Comparison of ENCODE assay signal across 9 cellular contexts in genomic region chr17:75845933-75846700, GRCh38. TPM values are rescaled to one million over a fixed set of nuclear protein-coding genes. Genes with fewer than 3 reads are reported as not detected.
DNase-seq lines count a peak whose midpoint lies in the region; ATAC-seq and TF ChIP-seq lines count a peak whose summit lies in the region.
"Had no signal": no experiment of that assay in that cellular context is flagged by ENCODE, and none has a peak within 500 bp of the region (broad histone marks: within the 10 kb centered on the region; RNA-seq: fewer than 3 reads in every experiment).

No MANE protein-coding gene starts in this region.

- H3K27ac Mint-ChIP-seq in activated CD4-positive, alpha-beta T cell treated with anti-CD3 and anti-CD28 coated beads, Interleukin-2, amount 10 ng/mL, durations not matched to agents 7 days and 5 days: peak overlapping the region; percentile 80

- POLR2A ChIA-PET in activated CD4-positive, alpha-beta T cell treated with anti-CD3 and anti-CD28 coated beads, Interleukin-2, amount 10 ng/mL, durations not matched to agents 7 days and 5 days (lab: Charles Lee): interaction anchor here (1.2 kb wide), 1 partner anchor 9 kb away, joined by 4 read pairs; the partner anchor contains the start of gene WBP2

- WGBS in adipose tissue, 3 donors: 59 to 73% (median 65%) methylated on average over 22 of the region's 22 CpGs
- 94% methylated on average over 22 of the region's 22 CpGs for WGBS in thymus

- peaks cover 83% of the 10 kb centered on the region for H3K4me1 ChIP-seq in lower lobe of right lung
- H3K4me1 ChIP-seq in thymus (ENCODE audit: control insufficient read depth, insufficient read depth, low read length): peaks cover 9% of the 10 kb centered on the region

- intact Hi-C loops in lower lobe of right lung (cut with DNase I): no loop called here

- H3K27me3 Mint-ChIP-seq in activated CD4-positive, alpha-beta T cell treated with anti-CD3 and anti-CD28 coated beads, Interleukin-2, amount 10 ng/mL, durations not matched to agents 7 days and 5 days: no peaks in the 10 kb centered on the region

- CTCF ChIA-PET in activated CD4-positive, alpha-beta T cell treated with anti-CD3 and anti-CD28 coated beads, Interleukin-2, amount 10 ng/mL, durations not matched to agents 7 days and 5 days (lab: Charles Lee): interaction anchor here (0.6 to 8.0 kb wide), 14 partner anchors 8 to 379 kb away, joined by 3 to 48 read pairs (median 3); partner anchors contain the start of genes GALK1 and WBP2

- peak overlapping the region; percentile 36 for H3K4me3 Mint-ChIP-seq in activated CD4-positive, alpha-beta T cell treated with anti-CD3 and anti-CD28 coated beads, Interleukin-2, amount 10 ng/mL, durations not matched to agents 7 days and 5 days

- H3K4me1 Mint-ChIP-seq in activated CD4-positive, alpha-beta T cell treated with anti-CD3 and anti-CD28 coated beads, Interleukin-2, amount 10 ng/mL, durations not matched to agents 7 days and 5 days: peaks cover 30% of the 10 kb centered on the region

- DNase-seq in activated CD4-positive, alpha-beta T cell treated with anti-CD3 and anti-CD28 coated beads, Interleukin-2, amount 10 ng/mL, durations not matched to agents 7 days and 5 days: no peak
- no peak for DNase-seq in activated CD4-positive, alpha-beta T cell treated with anti-CD3 and anti-CD28 coated beads for 4 hours
- DNase-seq in lower lobe of right lung: no peak
- DNase-seq in activated CD4-positive, alpha-beta T cell treated with anti-CD3 and anti-CD28 coated beads, Interleukin-2, amount 50 U/mL, for 48 hours: no peak
- DNase-seq: NCI-H446 treated with DMSO at 0.1 percent for 48 hours had no signal

- H3K9me3 ChIP-seq in lower lobe of right lung (no peaks in the 10 kb centered on the region), thymus (ENCODE audit: control insufficient read depth) (no peaks in the 10 kb centered on the region)

- peak overlapping the region; percentile 21 for H3K27ac ChIP-seq in adipose tissue (ENCODE audit: low read depth, low read length)
- peak overlapping the region; percentile 90 for H3K27ac ChIP-seq in lower lobe of right lung
- peak overlapping the region; percentile 25 for H3K27ac ChIP-seq in thymus (ENCODE audit: low read depth)

- H3K4me3 ChIP-seq in lower lobe of right lung (no peak overlapping the region), thymus (ENCODE audit: low read length) (no peak overlapping the region)

- H3K27me3 ChIP-seq in lower lobe of right lung (ENCODE audit: low read depth): no peaks in the 10 kb centered on the region
- H3K27me3 ChIP-seq in thymus (ENCODE audit: control insufficient read depth, insufficient read depth): no peaks in the 10 kb centered on the region

- no peak for TF ChIP-seq CTCF in lower lobe of right lung (IDR thresholded peaks at IDR 0.05)

- H3K9me3 Mint-ChIP-seq in activated CD4-positive, alpha-beta T cell treated with anti-CD3 and anti-CD28 coated beads, Interleukin-2, amount 10 ng/mL, durations not matched to agents 7 days and 5 days: no peaks in the 10 kb centered on the region

- H3K36me3 ChIP-seq in lower lobe of right lung: peaks cover 55% of the 10 kb centered on the region
- peaks cover 50% of the 10 kb centered on the region for H3K36me3 ChIP-seq in thymus (ENCODE audit: control insufficient read depth, insufficient read depth)

- H3K36me3 Mint-ChIP-seq in activated CD4-positive, alpha-beta T cell treated with anti-CD3 and anti-CD28 coated beads, Interleukin-2, amount 10 ng/mL, durations not matched to agents 7 days and 5 days (ENCODE audit: low read depth): peaks cover 41% of the 10 kb centered on the region

- no peak for ATAC-seq in lower lobe of right lung
- ATAC-seq in HG03521 (IDR thresholded peaks at IDR 0.05; ENCODE audit: unreplicated experiment): no peak
- ATAC-seq in esophagus mucosa: no peak

RNA-seq across cellular contexts. Expression of gene UNC13D, which starts 1.9 kb away (rescaled TPM):
- total RNA-seq in activated CD4-positive, alpha-beta T cell treated with anti-CD3 and anti-CD28 coated beads, Interleukin-2, amount 10 ng/mL, durations not matched to agents 7 days and 5 days: 100 to 1,000 TPM; 161 to 182 TPM
- polyA plus RNA-seq in adipose tissue: 10 to 100 TPM in 2 of 3 donors, 1 to 10 TPM in 1; 6.3 to 13.5 (median 10.1) TPM
- total RNA-seq in lower lobe of right lung: 118 TPM
- 59.1 TPM for polyA plus RNA-seq in thymus
- total RNA-seq in esophagus mucosa: 26.0 TPM

RNA-seq across cellular contexts. Expression of gene WBP2, which starts 9.0 kb away (rescaled TPM):
- 10 to 100 TPM; 76.8 to 83.5 TPM for total RNA-seq in activated CD4-positive, alpha-beta T cell treated with anti-CD3 and anti-CD28 coated beads, Interleukin-2, amount 10 ng/mL, durations not matched to agents 7 days and 5 days
- polyA plus RNA-seq in adipose tissue: 100 to 1,000 TPM in 2 of 3 donors, 10 to 100 TPM in 1; 85.0 to 162 (median 107) TPM
- 145 TPM for total RNA-seq in lower lobe of right lung
- polyA plus RNA-seq in thymus: 96.9 TPM
- total RNA-seq in esophagus mucosa: 57.5 TPM

RNA-seq across cellular contexts. Expression of gene TRIM47, which starts 32.3 kb away (rescaled TPM):
- 10 to 100 TPM; 33.9 to 43.4 TPM for total RNA-seq in activated CD4-positive, alpha-beta T cell treated with anti-CD3 and anti-CD28 coated beads, Interleukin-2, amount 10 ng/mL, durations not matched to agents 7 days and 5 days
- polyA plus RNA-seq in adipose tissue (10 to 100 TPM; 12.7 to 32.6 (median 28.6) TPM), thymus (22.8 TPM)
- total RNA-seq in lower lobe of right lung (21.0 TPM), esophagus mucosa (23.4 TPM)

RNA-seq across cellular contexts. Expression of gene TRIM65, which starts 50.6 kb away (rescaled TPM):
- 10 to 100 TPM; 26.5 to 28.7 TPM for total RNA-seq in activated CD4-positive, alpha-beta T cell treated with anti-CD3 and anti-CD28 coated beads, Interleukin-2, amount 10 ng/mL, durations not matched to agents 7 days and 5 days
- polyA plus RNA-seq in adipose tissue: 10 to 100 TPM; 11.1 to 15.3 (median 11.7) TPM
- 32.4 TPM for total RNA-seq in lower lobe of right lung
- polyA plus RNA-seq in thymus: 20.2 TPM
- 10.6 TPM for total RNA-seq in esophagus mucosa

RNA-seq across cellular contexts. Expression of gene MRPL38, which starts 58.6 kb away (rescaled TPM):
- 10 to 100 TPM; 95.9 to 97.5 TPM for total RNA-seq in activated CD4-positive, alpha-beta T cell treated with anti-CD3 and anti-CD28 coated beads, Interleukin-2, amount 10 ng/mL, durations not matched to agents 7 days and 5 days
- polyA plus RNA-seq in adipose tissue (10 to 100 TPM; 43.1 to 74.8 (median 48.1) TPM), thymus (78.6 TPM)
- total RNA-seq in lower lobe of right lung (68.9 TPM), esophagus mucosa (81.8 TPM)

Comparison
In these comparisons a context has a peak if more than half of its experiments do, and no peak if none do; other contexts are left out.
1. H3K27ac ChIP-seq: peak in every context shown above with its lines; median percentile 90 in lower lobe of right lung; 25 in thymus; 21 in adipose tissue.